Comparison of ENCODE assay signal across 24 cellular contexts in genomic region chr1:205517288-205517687, GRCh38. TPM values are rescaled to one million over a fixed set of nuclear protein-coding genes. Genes with fewer than 3 reads are reported as not detected.
DNase-seq lines count a peak whose midpoint lies in the region; ATAC-seq, FAIRE-seq and TF ChIP-seq lines count a peak whose summit lies in the region.
"Had no signal": no experiment of that assay in that cellular context is flagged by ENCODE, and none has a peak within 500 bp of the region (broad histone marks: within the 10 kb centered on the region; RNA-seq: fewer than 3 reads in every experiment).

No MANE protein-coding gene starts in this region.

- H3K56ac ChIP-seq in H1 (replicated peaks; ENCODE audit: insufficient read length, low read depth, low read length), result no peak overlapping the region

- no peak overlapping the region for H4K5ac ChIP-seq in H1 (ENCODE audit: insufficient read length, low read depth, low read length)

- H3K23ac ChIP-seq in H1 (ENCODE audit: insufficient read length), result no peak overlapping the region

- POLR2A ChIA-PET in WTC11 (lab: Charles Lee), result no interaction called here
- POLR2A ChIA-PET in H1 (lab: Charles Lee; ENCODE audit: partially characterized antibody), result interaction anchor here (0.6 to 3.5 kb wide), 5 partner anchors 12 to 56 kb away, joined by 3 to 16 read pairs (median 3); partner anchors contain the start of gene CDK18

- H3K79me2 ChIP-seq in H1 (ENCODE audit: control insufficient read depth in 1 of 2, insufficient read depth in 2 of 2, low read length in 2 of 2), result peaks cover 0 to 3% of the 10 kb centered on the region in 2 experiments; a peak in 1 of 4 replicates

- H2AK5ac ChIP-seq in H1 (ENCODE audit: low read depth, low read length), result peak overlapping the region; percentile 56; the same call in 1 of the 2 replicates

- no peak overlapping the region for H4K91ac ChIP-seq in H1 (replicated peaks; ENCODE audit: insufficient read length, low read length)

- H2AFZ ChIP-seq in H1 (ENCODE audit: low read length), result no peak overlapping the region

- no peaks in the 10 kb centered on the region for H3K27me3 ChIP-seq in H1 (replicated peaks in 1 of 4; ENCODE audit: control insufficient read depth in 3 of 4, extremely low read depth in 1 of 4, insufficient read depth in 3 of 4, low read length in 3 of 4)
- H3K27me3 ChIP-seq: MG63 had no signal

- no peak overlapping the region for H3K14ac ChIP-seq in H1 (ENCODE audit: insufficient read length)

- DNase-seq in WTC11 (ENCODE audit: low spot score), result no peak
- DNase-seq in H1 (ENCODE audit: low read depth in 1 of 2, low spot score in 2 of 2), result no peak
- DNase-seq in nephron progenitor cell, result no peak
- peak; percentile 64 for DNase-seq in superior temporal gyrus (ENCODE audit: extremely low spot score)
- no peak for DNase-seq in HuH-7.5 (ENCODE audit: low spot score)
- DNase-seq in SIG-M5 (lab: John Stamatoyannopoulos, UW), result no peak
- DNase-seq: activated CD4-positive, alpha-beta T cell treated with anti-CD3 and anti-CD28 coated beads, Interleukin-2, amount 10 ng/mL, durations not matched to agents 24 days and 14 days; aorta; cortex of kidney; effector memory CD8-positive, alpha-beta T cell; erythroblast; KBM-7; MG63; naive B cell; NCI-H2081; NCI-H2227 treated with DMSO at 0.1 percent for 48 hours; NCI-H526; psoas muscle; stimulated activated naive CD4-positive, alpha-beta T cell; T-helper 9 cell had no signal

- no peak overlapping the region for H2BK120ac ChIP-seq in H1 (replicated peaks; ENCODE audit: low read depth, low read length)

- H3K23me2 ChIP-seq in H1 (ENCODE audit: low read depth, low read length), result no peaks in the 10 kb centered on the region

- no peak for FAIRE-seq in H1 (lab: Jason Lieb, UNC)
- FAIRE-seq: GM12891, H54 had no signal

- WGBS in H1 (ENCODE audit: extremely low coverage in 1 of 2, insufficient coverage in 1 of 2, insufficient read length in 1 of 2, insufficient replicate concordance in 2 of 2, low coverage in 1 of 2, low lambda C conversion rate in 2 of 2, missing lambda C conversion rate in 1 of 2), 2 experiments, result 89% methylated on average over 3 of the region's 3 CpGs; no CpG with 5 or more reads in 1 of the 2 experiments

- peaks cover 5 to 8% of the 10 kb centered on the region in 2 experiments for H4K20me1 ChIP-seq in H1 (replicated peaks in 1 of 2; ENCODE audit: control insufficient read depth in 1 of 2, insufficient read depth in 2 of 2, low read length in 2 of 2)

- H3K4ac ChIP-seq in H1 (replicated peaks; ENCODE audit: insufficient read length, low read depth, low read length), result no peak overlapping the region

- peaks cover 8 to 34% (median 23%) of the 10 kb centered on the region in 4 experiments for H3K4me1 ChIP-seq in H1 (replicated peaks in 1 of 4; ENCODE audit: control insufficient read depth in 3 of 4, insufficient read depth in 4 of 4, low read length in 3 of 4)

- no peak overlapping the region for H3K4me3 ChIP-seq in H1 (ENCODE audit: extremely low read depth in 1 of 4, insufficient read depth in 2 of 4, low read depth in 3 of 4, low read length in 4 of 4)
- H3K4me3 ChIP-seq: MG63, psoas muscle had no signal

- H3K36me3 ChIP-seq in H1 (ENCODE audit: control insufficient read depth in 2 of 4, insufficient read depth in 4 of 4, low read length in 3 of 4), result no peaks in the 10 kb centered on the region
- H3K36me3 ChIP-seq: MG63 had no signal

- no peak for TF ChIP-seq POLR2A in H1 (IDR thresholded peaks at IDR 0.05; ENCODE audit: control extremely low read depth in 1 of 2, low read depth in 2 of 2, low read length in 2 of 2)

- TF ChIP-seq RAD21 in H1 (IDR thresholded peaks at IDR 0.05 in 1 of 2, conservative IDR thresholded peaks at IDR 0.05 in 1 of 2; ENCODE audit: low read depth in 2 of 2, low read length in 2 of 2), result no peak

- no peak overlapping the region for H2BK15ac ChIP-seq in H1 (ENCODE audit: low read length)

- H2BK5ac ChIP-seq in H1 (ENCODE audit: low read depth, low read length), result no peak overlapping the region

- H2BK12ac ChIP-seq in H1 (ENCODE audit: low read depth, low read length), result 0 out of 2 replicates have a peak overlapping the region, but pooled peaks have one; percentile 5

- no peak for TF ChIP-seq EP300 in H1 (IDR thresholded peaks at IDR 0.05; ENCODE audit: borderline replicate concordance in 1 of 2, low read depth in 2 of 2, low read length in 2 of 2)

- CTCF ChIA-PET in WTC11 (lab: Charles Lee), result interaction anchor here (0.6 to 3.7 kb wide), 6 partner anchors 11 to 288 kb away, joined by 3 to 21 read pairs (median 8); no protein-coding TSS in a partner anchor
- CTCF ChIA-PET in H1 (lab: Charles Lee; ENCODE audit: partially characterized antibody), result interaction anchor here (1.0 to 47.3 kb wide), 6 partner anchors 2 to 121 kb away, joined by 3 to 1626 read pairs (median 4); partner anchors contain the start of gene CDK18

- H3K9ac ChIP-seq in H1 (replicated peaks in 1 of 4; ENCODE audit: extremely low read depth in 1 of 4, low read depth in 3 of 4, low read length in 3 of 4), result no peak overlapping the region

- H3K18ac ChIP-seq in H1 (ENCODE audit: extremely low read depth, low read length), result no peak overlapping the region

- H3K36me3 Mint-ChIP-seq in WTC11 (0 out of 2 replicates have a peak, but pooled peaks cover 3% of the 10 kb centered on the region), nephron progenitor cell (ENCODE audit: low read depth) (no peaks in the 10 kb centered on the region)
- H3K36me3 Mint-ChIP-seq: activated naive CD8-positive, alpha-beta T cell; naive B cell had no signal

- H3K4me1 Mint-ChIP-seq in WTC11 (peaks cover 81% of the 10 kb centered on the region), nephron progenitor cell (peaks cover 84% of the 10 kb centered on the region)
- H3K4me1 Mint-ChIP-seq: activated CD4-positive, alpha-beta T cell treated with anti-CD3 and anti-CD28 coated beads, Interleukin-2, amount 10 ng/mL, durations not matched to agents 24 days and 14 days had no signal

- no peak for ATAC-seq in WTC11
- ATAC-seq in HG02840 (IDR thresholded peaks at IDR 0.05; ENCODE audit: low FRiP score, unreplicated experiment), result no peak
- ATAC-seq: effector memory CD8-positive, alpha-beta T cell; psoas muscle had no signal

- H3K9me3 Mint-ChIP-seq in WTC11, result no peaks in the 10 kb centered on the region
- H3K9me3 Mint-ChIP-seq in nephron progenitor cell, result no peaks in the 10 kb centered on the region
- H3K9me3 Mint-ChIP-seq: activated CD4-positive, alpha-beta T cell treated with anti-CD3 and anti-CD28 coated beads, Interleukin-2, amount 10 ng/mL, durations not matched to agents 24 days and 14 days; effector memory CD8-positive, alpha-beta T cell; naive B cell had no signal

- H3K27ac ChIP-seq in H1 (ENCODE audit: low read depth, low read length), result no peak overlapping the region

- no peak overlapping the region for H2BK20ac ChIP-seq in H1 (ENCODE audit: low read length)

- H3K27me3 Mint-ChIP-seq in WTC11 (ENCODE audit: low read depth) (no peaks in the 10 kb centered on the region; the same call in none of the 2 replicates), nephron progenitor cell (ENCODE audit: low read depth, poor library complexity) (peaks cover 28% of the 10 kb centered on the region)
- H3K27me3 Mint-ChIP-seq: activated CD4-positive, alpha-beta T cell treated with anti-CD3 and anti-CD28 coated beads, Interleukin-2, amount 10 ng/mL, durations not matched to agents 24 days and 14 days; activated naive CD8-positive, alpha-beta T cell had no signal

- H3K4me3 Mint-ChIP-seq in WTC11 (no peak overlapping the region), nephron progenitor cell (no peak overlapping the region)
- H3K4me3 Mint-ChIP-seq: activated CD4-positive, alpha-beta T cell treated with anti-CD3 and anti-CD28 coated beads, Interleukin-2, amount 10 ng/mL, durations not matched to agents 24 days and 14 days; activated naive CD8-positive, alpha-beta T cell; effector memory CD8-positive, alpha-beta T cell had no signal

- no peaks in the 10 kb centered on the region for H3K9me3 ChIP-seq in H1 (ENCODE audit: insufficient read depth in 2 of 2, low read depth in 1 of 2, low read length in 1 of 2)
- H3K9me3 ChIP-seq: MG63, psoas muscle had no signal

- H4K8ac ChIP-seq in H1 (ENCODE audit: extremely low read depth, insufficient read depth, low read length), result no peak overlapping the region

- H3K79me1 ChIP-seq in H1 (ENCODE audit: low read depth, low read length), result peaks cover 24% of the 10 kb centered on the region

- TF ChIP-seq CTCF in WTC11 (IDR thresholded peaks at IDR 0.05) (no peak), H1 (IDR thresholded peaks at IDR 0.05; ENCODE audit: control extremely low read depth in 1 of 3, insufficient read depth in 1 of 3, low read depth in 1 of 3, low read length in 3 of 3) (no peak), nephron progenitor cell (IDR thresholded peaks at IDR 0.05) (no peak)

- 0 out of 2 replicates have a peak overlapping the region, but pooled peaks have one; percentile 13 for H3K27ac Mint-ChIP-seq in WTC11
- H3K27ac Mint-ChIP-seq in nephron progenitor cell, result peak overlapping the region; percentile 29
- H3K27ac Mint-ChIP-seq: activated CD4-positive, alpha-beta T cell treated with anti-CD3 and anti-CD28 coated beads, Interleukin-2, amount 10 ng/mL, durations not matched to agents 24 days and 14 days; activated naive CD8-positive, alpha-beta T cell; effector memory CD8-positive, alpha-beta T cell had no signal

- H3K4me2 ChIP-seq in H1 (ENCODE audit: insufficient read depth in 1 of 2, low read depth in 2 of 2, low read length in 2 of 2), result no peak overlapping the region

TF ChIP-seq in WTC11, 78 proteins besides CTCF, POLR2A, EP300 and RAD21 (continues in another document):
- no peak for TF ChIP-seq ZNF416 (CRISPR knock-in tag; IDR thresholded peaks at IDR 0.05)

TF ChIP-seq in H1, 55 proteins besides CTCF, POLR2A, EP300 and RAD21 (continues in another document):
- no peak for TF ChIP-seq CBX8 (IDR thresholded peaks at IDR 0.05; ENCODE audit: borderline replicate concordance, low read depth, low read length)
- no peak for TF ChIP-seq TEAD4 (IDR thresholded peaks at IDR 0.05; ENCODE audit: low read depth, low read length)
- no peak for TF ChIP-seq KDM4A (IDR thresholded peaks at IDR 0.05; ENCODE audit: low read depth, low read length, severe bottlenecking)
- TF ChIP-seq SIRT6 (IDR thresholded peaks at IDR 0.05; ENCODE audit: low read length), result no peak
- no peak for TF ChIP-seq CEBPB (IDR thresholded peaks at IDR 0.05; ENCODE audit: low read depth, low read length)
- TF ChIP-seq KDM5A (IDR thresholded peaks at IDR 0.05; ENCODE audit: low read length), result no peak

RNA-seq across cellular contexts. Expression of gene CDK18, which starts 12.8 kb away (rescaled TPM):
- total RNA-seq in WTC11 (2021), result 62.1 to 71.9 TPM (median 64.7 TPM) in 3 replicates
- total RNA-seq in H1 (2021; fragmentation: NEBNext Ultra II Directional; extraction: Animal tissue kit (Norgen Biotek cat#: 25700)), result 40.9 and 44.0 TPM in 2 replicates
- polyA plus RNA-seq in H1 (2011; rRNA removed), result 31.2 and 50.3 TPM in 2 replicates
- polyA plus RNA-seq in H1 (2011; cell fraction: cytosol; rRNA removed), result 19.7 TPM
- 102 TPM for polyA plus RNA-seq in H1 (2011; cell fraction: nucleus; rRNA removed)
- polyA plus RNA-seq in H1 (2012, experiment 1 of 2), result 35.9 to 57.1 TPM (median 46.6 TPM) in 4 replicates
- 29.8 TPM for polyA plus RNA-seq in H1 (2012, experiment 2 of 2)
- polyA plus RNA-seq in H1 (2013, experiment 1 of 2), result 31.5 TPM
- polyA plus RNA-seq in H1 (2013, experiment 2 of 2), result 31.7 TPM
- 37.0 and 48.0 TPM in 2 replicates for polyA minus RNA-seq in H1 (2011; rRNA and poly(A)+ RNA removed)
- polyA minus RNA-seq in H1 (2011; cell fraction: cytosol; rRNA and poly(A)+ RNA removed), result 25.8 TPM
- polyA minus RNA-seq in H1 (2011; cell fraction: nucleus; rRNA and poly(A)+ RNA removed), result 61.8 TPM
